In the genomic region with DNA sequence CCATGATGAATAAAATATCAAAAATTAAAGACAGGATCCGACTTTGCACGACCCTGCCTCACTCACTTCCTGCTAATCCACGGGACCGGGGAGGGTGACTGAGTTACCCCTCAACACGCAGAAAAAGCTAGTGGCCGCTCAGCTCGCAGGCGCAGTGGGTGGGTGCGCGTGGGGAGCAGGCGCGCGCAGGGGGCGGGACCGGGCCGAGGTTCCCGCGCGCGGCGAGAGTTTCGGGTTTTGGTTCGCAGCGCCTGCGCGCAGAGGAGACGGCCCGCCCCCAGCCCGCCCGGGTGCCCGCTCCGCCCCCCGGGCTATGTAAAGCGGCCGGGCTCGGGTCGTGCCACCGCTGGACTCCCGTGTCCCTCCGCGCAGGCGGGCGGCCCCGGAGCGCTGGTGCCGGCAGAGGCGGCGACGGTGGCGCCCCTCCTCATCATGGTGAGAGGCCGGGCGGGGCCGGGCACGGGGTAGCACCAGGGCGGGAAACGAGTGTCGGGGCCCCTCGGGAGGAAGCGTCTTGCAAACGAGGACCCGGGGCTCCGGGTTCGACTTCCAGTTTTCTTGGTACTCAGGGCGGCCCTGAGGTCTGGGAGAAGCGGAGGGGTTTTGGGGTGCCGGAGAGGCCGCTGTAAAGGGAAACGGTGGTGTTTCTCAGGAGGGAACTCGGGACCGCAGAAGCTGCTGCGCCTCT, we compare ENCODE assay signal across 1 cellular context.
A peak's percentile ranks its signal among the peaks of the same experiment; 100 is the strongest.
TF ChIP-seq lines count a peak whose summit lies in the region.

A gene (plus strand): TSS at position 343 of the 688 bp plus-strand sequence. CDS start 90 bp downstream, at position 433.

TF ChIP-seq in HepG2, 621 proteins besides CTCF, POLR2A, EP300 and RAD21 (continued from another document and continues in another):
- TF ChIP-seq, protein P1, sequence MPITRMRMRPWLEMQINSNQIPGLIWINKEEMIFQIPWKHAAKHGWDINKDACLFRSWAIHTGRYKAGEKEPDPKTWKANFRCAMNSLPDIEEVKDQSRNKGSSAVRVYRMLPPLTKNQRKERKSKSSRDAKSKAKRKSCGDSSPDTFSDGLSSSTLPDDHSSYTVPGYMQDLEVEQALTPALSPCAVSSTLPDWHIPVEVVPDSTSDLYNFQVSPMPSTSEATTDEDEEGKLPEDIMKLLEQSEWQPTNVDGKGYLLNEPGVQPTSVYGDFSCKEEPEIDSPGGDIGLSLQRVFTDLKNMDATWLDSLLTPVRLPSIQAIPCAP (CRISPR knock-in tag; IDR thresholded peaks at IDR 0.05; ENCODE audit: low read depth), result no peak
- TF ChIP-seq MZF1 (CRISPR knock-in tag; IDR thresholded peaks at IDR 0.05; ENCODE audit: borderline replicate concordance) (no peak), NFE2L1 (CRISPR knock-in tag; IDR thresholded peaks at IDR 0.05; ENCODE audit: borderline replicate concordance) (0 out of 2 replicates have a peak, but pooled peaks have one; percentile 44), ZFP1 (CRISPR knock-in tag; IDR thresholded peaks at IDR 0.05) (no peak; the same call in 1 of the 2 replicates), BCL6 (CRISPR knock-in tag; IDR thresholded peaks at IDR 0.05) (peak; percentile 49; the same call in 1 of the 2 replicates), ZNF253 (CRISPR knock-in tag; IDR thresholded peaks at IDR 0.05; ENCODE audit: borderline replicate concordance) (no peak; the same call in 1 of the 2 replicates), ZNF446 (CRISPR knock-in tag; IDR thresholded peaks at IDR 0.05) (peak; percentile 5; the same call in 1 of the 2 replicates), ZNF850 (CRISPR knock-in tag; conservative IDR thresholded peaks at IDR 0.05) (no peak), EHMT2 (IDR thresholded peaks at IDR 0.05; ENCODE audit: borderline replicate concordance, low read depth, low read length) (no peak), MAFG (CRISPR knock-in tag; IDR thresholded peaks at IDR 0.05) (no peak), RELA (CRISPR knock-in tag; IDR thresholded peaks at IDR 0.05) (peak; percentile 91; the same call in 1 of the 2 replicates), ZNF17 (CRISPR knock-in tag; IDR thresholded peaks at IDR 0.05) (no peak), ETV6 (CRISPR knock-in tag; conservative IDR thresholded peaks at IDR 0.05) (no peak), ELF1 (CRISPR knock-in tag; IDR thresholded peaks at IDR 0.05) (peak; percentile 24; the same call in 1 of the 2 replicates), TEAD3 (CRISPR knock-in tag; optimal IDR thresholded peaks at IDR 0.05; ENCODE audit: borderline replicate concordance) (peak; percentile 55), ZNF33B (CRISPR knock-in tag; IDR thresholded peaks at IDR 0.05) (peak; percentile 59; the same call in 1 of the 2 replicates), ZNF547 (CRISPR knock-in tag; IDR thresholded peaks at IDR 0.05) (peak; percentile 86; the same call in 1 of the 2 replicates), FOSL2 (CRISPR knock-in tag; IDR thresholded peaks at IDR 0.05) (peak; percentile 41), ZNF383 (CRISPR knock-in tag; IDR thresholded peaks at IDR 0.05; ENCODE audit: borderline replicate concordance) (no peak), ZNF776 (CRISPR knock-in tag; IDR thresholded peaks at IDR 0.05) (peak; percentile 62; the same call in 1 of the 2 replicates), ZNF7 (CRISPR knock-in tag; IDR thresholded peaks at IDR 0.05) (no peak; the same call in 1 of the 2 replicates), RBAK (CRISPR knock-in tag; IDR thresholded peaks at IDR 0.05) (no peak), NFYB (CRISPR knock-in tag; IDR thresholded peaks at IDR 0.05) (no peak), ZNF143 (CRISPR knock-in tag; IDR thresholded peaks at IDR 0.05) (peak; percentile 43; the same call in 1 of the 2 replicates), IKZF1 (IDR thresholded peaks at IDR 0.05) (no peak), ZNF782 (CRISPR knock-in tag; IDR thresholded peaks at IDR 0.05; ENCODE audit: borderline replicate concordance) (peak; percentile 82; the same call in 1 of the 2 replicates), SP4 (CRISPR knock-in tag; IDR thresholded peaks at IDR 0.05) (peak; percentile 67), ZFP36L2 (CRISPR knock-in tag; IDR thresholded peaks at IDR 0.05) (no peak), ZNF567 (CRISPR knock-in tag; IDR thresholded peaks at IDR 0.05; ENCODE audit: borderline replicate concordance) (no peak), DMAP1 (CRISPR knock-in tag; IDR thresholded peaks at IDR 0.05) (peak; percentile 54; the same call in 1 of the 2 replicates), ZC3H13 (CRISPR knock-in tag; IDR thresholded peaks at IDR 0.05) (peak; percentile 96), ZSCAN9 (CRISPR knock-in tag; IDR thresholded peaks at IDR 0.05; ENCODE audit: borderline replicate concordance) (no peak), ZNF841 (CRISPR knock-in tag; IDR thresholded peaks at IDR 0.05; ENCODE audit: borderline replicate concordance) (peak; percentile 91)
- TF ChIP-seq, protein P2, sequence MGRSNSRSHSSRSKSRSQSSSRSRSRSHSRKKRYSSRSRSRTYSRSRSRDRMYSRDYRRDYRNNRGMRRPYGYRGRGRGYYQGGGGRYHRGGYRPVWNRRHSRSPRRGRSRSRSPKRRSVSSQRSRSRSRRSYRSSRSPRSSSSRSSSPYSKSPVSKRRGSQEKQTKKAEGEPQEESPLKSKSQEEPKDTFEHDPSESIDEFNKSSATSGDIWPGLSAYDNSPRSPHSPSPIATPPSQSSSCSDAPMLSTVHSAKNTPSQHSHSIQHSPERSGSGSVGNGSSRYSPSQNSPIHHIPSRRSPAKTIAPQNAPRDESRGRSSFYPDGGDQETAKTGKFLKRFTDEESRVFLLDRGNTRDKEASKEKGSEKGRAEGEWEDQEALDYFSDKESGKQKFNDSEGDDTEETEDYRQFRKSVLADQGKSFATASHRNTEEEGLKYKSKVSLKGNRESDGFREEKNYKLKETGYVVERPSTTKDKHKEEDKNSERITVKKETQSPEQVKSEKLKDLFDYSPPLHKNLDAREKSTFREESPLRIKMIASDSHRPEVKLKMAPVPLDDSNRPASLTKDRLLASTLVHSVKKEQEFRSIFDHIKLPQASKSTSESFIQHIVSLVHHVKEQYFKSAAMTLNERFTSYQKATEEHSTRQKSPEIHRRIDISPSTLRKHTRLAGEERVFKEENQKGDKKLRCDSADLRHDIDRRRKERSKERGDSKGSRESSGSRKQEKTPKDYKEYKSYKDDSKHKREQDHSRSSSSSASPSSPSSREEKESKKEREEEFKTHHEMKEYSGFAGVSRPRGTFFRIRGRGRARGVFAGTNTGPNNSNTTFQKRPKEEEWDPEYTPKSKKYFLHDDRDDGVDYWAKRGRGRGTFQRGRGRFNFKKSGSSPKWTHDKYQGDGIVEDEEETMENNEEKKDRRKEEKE (IDR thresholded peaks at IDR 0.05), result no peak
- TF ChIP-seq, protein P3, sequence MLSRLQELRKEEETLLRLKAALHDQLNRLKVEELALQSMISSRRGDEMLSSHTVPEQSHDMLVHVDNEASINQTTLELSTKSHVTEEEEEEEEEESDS (CRISPR knock-in tag; IDR thresholded peaks at IDR 0.05; ENCODE audit: borderline replicate concordance), result peak; percentile 83; the same call in 1 of the 2 replicates
- TF ChIP-seq, protein P4, sequence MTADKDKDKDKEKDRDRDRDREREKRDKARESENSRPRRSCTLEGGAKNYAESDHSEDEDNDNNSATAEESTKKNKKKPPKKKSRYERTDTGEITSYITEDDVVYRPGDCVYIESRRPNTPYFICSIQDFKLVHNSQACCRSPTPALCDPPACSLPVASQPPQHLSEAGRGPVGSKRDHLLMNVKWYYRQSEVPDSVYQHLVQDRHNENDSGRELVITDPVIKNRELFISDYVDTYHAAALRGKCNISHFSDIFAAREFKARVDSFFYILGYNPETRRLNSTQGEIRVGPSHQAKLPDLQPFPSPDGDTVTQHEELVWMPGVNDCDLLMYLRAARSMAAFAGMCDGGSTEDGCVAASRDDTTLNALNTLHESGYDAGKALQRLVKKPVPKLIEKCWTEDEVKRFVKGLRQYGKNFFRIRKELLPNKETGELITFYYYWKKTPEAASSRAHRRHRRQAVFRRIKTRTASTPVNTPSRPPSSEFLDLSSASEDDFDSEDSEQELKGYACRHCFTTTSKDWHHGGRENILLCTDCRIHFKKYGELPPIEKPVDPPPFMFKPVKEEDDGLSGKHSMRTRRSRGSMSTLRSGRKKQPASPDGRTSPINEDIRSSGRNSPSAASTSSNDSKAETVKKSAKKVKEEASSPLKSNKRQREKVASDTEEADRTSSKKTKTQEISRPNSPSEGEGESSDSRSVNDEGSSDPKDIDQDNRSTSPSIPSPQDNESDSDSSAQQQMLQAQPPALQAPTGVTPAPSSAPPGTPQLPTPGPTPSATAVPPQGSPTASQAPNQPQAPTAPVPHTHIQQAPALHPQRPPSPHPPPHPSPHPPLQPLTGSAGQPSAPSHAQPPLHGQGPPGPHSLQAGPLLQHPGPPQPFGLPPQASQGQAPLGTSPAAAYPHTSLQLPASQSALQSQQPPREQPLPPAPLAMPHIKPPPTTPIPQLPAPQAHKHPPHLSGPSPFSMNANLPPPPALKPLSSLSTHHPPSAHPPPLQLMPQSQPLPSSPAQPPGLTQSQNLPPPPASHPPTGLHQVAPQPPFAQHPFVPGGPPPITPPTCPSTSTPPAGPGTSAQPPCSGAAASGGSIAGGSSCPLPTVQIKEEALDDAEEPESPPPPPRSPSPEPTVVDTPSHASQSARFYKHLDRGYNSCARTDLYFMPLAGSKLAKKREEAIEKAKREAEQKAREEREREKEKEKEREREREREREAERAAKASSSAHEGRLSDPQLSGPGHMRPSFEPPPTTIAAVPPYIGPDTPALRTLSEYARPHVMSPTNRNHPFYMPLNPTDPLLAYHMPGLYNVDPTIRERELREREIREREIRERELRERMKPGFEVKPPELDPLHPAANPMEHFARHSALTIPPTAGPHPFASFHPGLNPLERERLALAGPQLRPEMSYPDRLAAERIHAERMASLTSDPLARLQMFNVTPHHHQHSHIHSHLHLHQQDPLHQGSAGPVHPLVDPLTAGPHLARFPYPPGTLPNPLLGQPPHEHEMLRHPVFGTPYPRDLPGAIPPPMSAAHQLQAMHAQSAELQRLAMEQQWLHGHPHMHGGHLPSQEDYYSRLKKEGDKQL (CRISPR knock-in tag; IDR thresholded peaks at IDR 0.05; ENCODE audit: low read depth), result no peak
- TF ChIP-seq, protein P5, sequence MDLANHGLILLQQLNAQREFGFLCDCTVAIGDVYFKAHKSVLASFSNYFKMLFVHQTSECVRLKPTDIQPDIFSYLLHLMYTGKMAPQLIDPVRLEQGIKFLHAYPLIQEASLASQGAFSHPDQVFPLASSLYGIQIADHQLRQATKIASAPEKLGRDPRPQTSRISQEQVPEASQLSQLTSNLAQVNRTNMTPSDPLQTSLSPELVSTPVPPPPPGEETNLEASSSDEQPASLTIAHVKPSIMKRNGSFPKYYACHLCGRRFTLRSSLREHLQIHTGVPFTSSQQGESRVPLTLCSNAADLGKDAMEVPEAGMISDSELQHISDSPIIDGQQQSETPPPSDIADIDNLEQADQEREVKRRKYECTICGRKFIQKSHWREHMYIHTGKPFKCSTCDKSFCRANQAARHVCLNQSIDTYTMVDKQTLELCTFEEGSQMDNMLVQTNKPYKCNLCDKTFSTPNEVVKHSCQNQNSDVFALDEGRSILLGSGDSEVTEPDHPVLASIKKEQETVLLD (CRISPR knock-in tag; IDR thresholded peaks at IDR 0.05; ENCODE audit: low read depth), result peak; percentile 89
- TF ChIP-seq, protein P6, sequence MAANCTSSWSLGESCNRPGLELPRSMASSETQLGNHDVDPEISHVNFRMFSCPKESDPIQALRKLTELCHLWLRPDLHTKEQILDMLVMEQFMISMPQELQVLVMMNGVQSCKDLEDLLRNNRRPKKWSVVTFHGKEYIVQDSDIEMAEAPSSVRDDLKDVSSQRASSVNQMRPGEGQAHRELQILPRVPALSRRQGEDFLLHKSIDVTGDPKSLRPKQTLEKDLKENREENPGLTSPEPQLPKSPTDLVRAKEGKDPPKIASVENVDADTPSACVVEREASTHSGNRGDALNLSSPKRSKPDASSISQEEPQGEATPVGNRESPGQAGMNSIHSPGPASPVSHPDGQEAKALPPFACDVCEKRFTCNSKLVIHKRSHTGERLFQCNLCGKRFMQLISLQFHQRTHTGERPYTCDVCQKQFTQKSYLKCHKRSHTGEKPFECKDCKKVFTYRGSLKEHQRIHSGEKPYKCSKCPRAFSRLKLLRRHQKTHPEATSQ (CRISPR knock-in tag; IDR thresholded peaks at IDR 0.05; ENCODE audit: borderline replicate concordance), result peak; percentile 76; the same call in 1 of the 2 replicates
- TF ChIP-seq, protein P7, sequence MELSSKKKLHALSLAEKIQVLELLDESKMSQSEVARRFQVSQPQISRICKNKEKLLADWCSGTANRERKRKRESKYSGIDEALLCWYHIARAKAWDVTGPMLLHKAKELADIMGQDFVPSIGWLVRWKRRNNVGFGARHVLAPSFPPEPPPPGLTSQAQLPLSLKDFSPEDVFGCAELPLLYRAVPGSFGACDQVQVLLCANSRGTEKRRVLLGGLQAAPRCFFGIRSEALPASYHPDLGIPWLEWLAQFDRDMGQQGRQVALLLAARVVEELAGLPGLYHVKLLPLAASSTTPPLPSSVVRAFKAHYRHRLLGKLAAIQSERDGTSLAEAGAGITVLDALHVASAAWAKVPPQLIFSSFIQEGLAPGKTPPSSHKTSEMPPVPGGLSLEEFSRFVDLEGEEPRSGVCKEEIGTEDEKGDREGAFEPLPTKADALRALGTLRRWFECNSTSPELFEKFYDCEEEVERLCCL (CRISPR knock-in tag; IDR thresholded peaks at IDR 0.05; ENCODE audit: borderline replicate concordance), result no peak
- TF ChIP-seq, protein P8, sequence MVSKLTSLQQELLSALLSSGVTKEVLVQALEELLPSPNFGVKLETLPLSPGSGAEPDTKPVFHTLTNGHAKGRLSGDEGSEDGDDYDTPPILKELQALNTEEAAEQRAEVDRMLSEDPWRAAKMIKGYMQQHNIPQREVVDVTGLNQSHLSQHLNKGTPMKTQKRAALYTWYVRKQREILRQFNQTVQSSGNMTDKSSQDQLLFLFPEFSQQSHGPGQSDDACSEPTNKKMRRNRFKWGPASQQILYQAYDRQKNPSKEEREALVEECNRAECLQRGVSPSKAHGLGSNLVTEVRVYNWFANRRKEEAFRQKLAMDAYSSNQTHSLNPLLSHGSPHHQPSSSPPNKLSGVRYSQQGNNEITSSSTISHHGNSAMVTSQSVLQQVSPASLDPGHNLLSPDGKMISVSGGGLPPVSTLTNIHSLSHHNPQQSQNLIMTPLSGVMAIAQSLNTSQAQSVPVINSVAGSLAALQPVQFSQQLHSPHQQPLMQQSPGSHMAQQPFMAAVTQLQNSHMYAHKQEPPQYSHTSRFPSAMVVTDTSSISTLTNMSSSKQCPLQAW (CRISPR knock-in tag; IDR thresholded peaks at IDR 0.05), result peak; percentile 50
- TF ChIP-seq, protein P9, sequence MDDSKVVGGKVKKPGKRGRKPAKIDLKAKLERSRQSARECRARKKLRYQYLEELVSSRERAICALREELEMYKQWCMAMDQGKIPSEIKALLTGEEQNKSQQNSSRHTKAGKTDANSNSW (CRISPR knock-in tag; IDR thresholded peaks at IDR 0.05; ENCODE audit: borderline replicate concordance), result peak; percentile 85; the same call in 1 of the 2 replicates
- TF ChIP-seq, protein P10, sequence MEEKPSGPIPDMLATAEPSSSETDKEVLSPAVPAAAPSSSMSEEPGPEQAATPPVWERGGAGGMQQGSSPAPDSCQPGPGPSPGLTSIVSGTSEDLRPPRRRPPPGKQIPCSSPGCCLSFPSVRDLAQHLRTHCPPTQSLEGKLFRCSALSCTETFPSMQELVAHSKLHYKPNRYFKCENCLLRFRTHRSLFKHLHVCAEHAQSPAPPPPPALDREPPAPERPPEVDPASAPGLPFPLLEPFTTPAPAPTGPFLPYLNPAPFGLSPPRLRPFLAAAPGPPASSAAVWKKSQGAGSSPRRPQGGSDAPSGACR (CRISPR knock-in tag; IDR thresholded peaks at IDR 0.05), result no peak
